Comparison of ENCODE assay signal across 8 cellular contexts in the genomic region with DNA sequence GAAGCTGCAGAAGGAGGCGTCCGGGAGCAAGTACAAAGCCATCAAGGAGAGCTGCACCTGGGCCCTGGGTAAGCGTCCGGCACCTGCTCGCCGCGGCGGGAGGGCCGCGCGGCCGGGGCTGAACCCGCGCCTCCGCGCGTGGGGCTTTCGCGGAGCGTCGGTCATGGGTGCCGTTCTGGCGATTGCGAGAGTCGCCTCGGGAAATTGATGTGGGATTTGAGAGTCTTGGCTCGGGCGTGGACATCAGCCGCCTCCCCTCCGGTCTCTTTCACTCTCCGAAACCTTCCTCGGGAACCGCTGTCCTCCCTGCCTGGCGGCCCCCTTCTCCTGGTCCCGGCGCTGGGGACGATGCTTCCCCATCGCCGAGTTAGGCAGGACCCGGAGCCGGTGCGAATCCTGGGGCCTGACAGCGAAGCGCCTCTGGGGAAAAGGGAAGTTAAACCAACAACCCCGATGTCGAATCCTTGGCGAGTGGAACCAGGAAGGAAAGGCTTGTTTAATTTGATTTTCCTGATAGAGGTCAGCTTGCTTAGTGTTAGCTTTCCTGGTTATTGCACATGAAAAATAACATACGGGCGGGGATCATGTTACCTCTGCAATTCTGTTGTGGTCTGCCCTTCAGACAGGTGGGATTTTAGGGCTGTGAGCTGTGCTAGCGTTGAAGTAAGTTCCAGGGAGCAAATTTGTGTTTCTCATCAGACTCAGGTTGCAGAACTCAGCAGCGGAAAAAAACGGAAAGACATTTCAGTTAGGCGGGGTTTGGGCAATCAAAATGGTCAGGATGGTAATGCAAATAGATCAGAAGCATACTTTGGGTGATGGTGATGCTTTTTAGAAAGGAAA. TPM values are rescaled to one million over a fixed set of nuclear protein-coding genes. Genes with fewer than 3 reads are reported as not detected.
DNase-seq lines count a peak whose midpoint lies in the region; ATAC-seq and TF ChIP-seq lines count a peak whose summit lies in the region.

No MANE protein-coding gene starts in this region.

- H3K9ac ChIP-seq in SK-N-MC (ENCODE audit: insufficient read length) (no peak overlapping the region), mucosa of stomach (ENCODE audit: low read length) (peak overlapping the region; percentile 92)

- H3K27ac ChIP-seq in ACC112 (ENCODE audit: low read depth, low read length) (no peak overlapping the region), SK-N-MC (no peak overlapping the region), uterus (no peak overlapping the region)

- H3K9me3 ChIP-seq in SK-N-MC (ENCODE audit: low read depth, low read length) (no peaks in the 10 kb centered on the region), mucosa of stomach (ENCODE audit: control insufficient read depth, low read length) (no peaks in the 10 kb centered on the region), uterus (no peaks in the 10 kb centered on the region)

- TF ChIP-seq CTCF in epithelial cell of esophagus (IDR thresholded peaks at IDR 0.05; ENCODE audit: insufficient read depth, low read depth, low read length, missing control alignments) (no peak), uterus (IDR thresholded peaks at IDR 0.05) (no peak)

- H3K36me3 ChIP-seq in ACC112 (ENCODE audit: insufficient read depth, low read length) (no peaks in the 10 kb centered on the region), SK-N-MC (ENCODE audit: insufficient read depth, low read length) (no peaks in the 10 kb centered on the region), mucosa of stomach (ENCODE audit: control insufficient read depth, insufficient read depth, low read length) (no peaks in the 10 kb centered on the region), uterus (no peaks in the 10 kb centered on the region)

- no peaks in the 10 kb centered on the region for H3K79me2 ChIP-seq in ACC112 (ENCODE audit: control insufficient read depth, insufficient read depth, low read length, unreplicated experiment)

- ATAC-seq in GM18867 (IDR thresholded peaks at IDR 0.05; ENCODE audit: unreplicated experiment): peak; percentile 32
- peak; percentile 12 for ATAC-seq in HG03432 (IDR thresholded peaks at IDR 0.05; ENCODE audit: unreplicated experiment)

- DNase-seq in SK-N-MC (ENCODE audit: low read depth, low spot score) (no peak), epithelial cell of esophagus (ENCODE audit: low read depth) (peak; percentile 3), uterus (no peak), D341Med (ENCODE audit: low spot score) (no peak)

- H3K27me3 ChIP-seq in ACC112 (ENCODE audit: insufficient read depth, low read length) (peaks cover 83% of the 10 kb centered on the region), mucosa of stomach (ENCODE audit: control insufficient read depth, insufficient read depth, low read length) (peaks cover 5% of the 10 kb centered on the region), uterus (peaks cover 0 to 7% of the 10 kb centered on the region in 2 donors)

- intact Hi-C loops in uterus (cut with DNase I; ENCODE audit: low total_unique reads): no loop called here

- peak overlapping the region; percentile 83 for H2AFZ ChIP-seq in ACC112 (ENCODE audit: low read length, unreplicated experiment)

- H3K4me3 ChIP-seq in ACC112 (ENCODE audit: low read depth, low read length) (peak overlapping the region; percentile 88), SK-N-MC (peak overlapping the region; percentile 81), epithelial cell of esophagus (ENCODE audit: low read length) (peak overlapping the region; percentile 57), mucosa of stomach (ENCODE audit: low read length) (peak overlapping the region; percentile 53), uterus (peak overlapping the region; percentile 20 to 47)

- no peak for TF ChIP-seq POLR2A in uterus (IDR thresholded peaks at IDR 0.05)

- no peaks in the 10 kb centered on the region for H3K4me1 ChIP-seq in ACC112 (ENCODE audit: control insufficient read depth, insufficient read depth, low read length, unreplicated experiment)
- peaks cover 17% of the 10 kb centered on the region for H3K4me1 ChIP-seq in mucosa of stomach (ENCODE audit: control insufficient read depth, insufficient read depth, low read length)
- H3K4me1 ChIP-seq in uterus: no peaks in the 10 kb centered on the region

RNA-seq across cellular contexts. Expression of gene ARFGEF3, which starts 0.6 kb away (rescaled TPM):
- 1 to 10 TPM in 3 of 4 donors, under 1 TPM in 1; 0.88 to 5.8 (median 2.4) TPM for total RNA-seq in uterus

RNA-seq across cellular contexts. Expression of gene PERP, which starts 55.1 kb away (rescaled TPM):
- total RNA-seq in uterus: 10 to 100 TPM in 3 of 4 donors, 1 to 10 TPM in 1; 9.2 to 18.4 (median 14.8) TPM

RNA-seq across cellular contexts. Expression of gene PBOV1, which starts 56.0 kb away (rescaled TPM):
- total RNA-seq in uterus: not detected

Comparison
In these comparisons a context has a peak if more than half of its experiments do, and no peak if none do; other contexts are left out.
1. H3K4me3 ChIP-seq: peak in every context shown above with its lines; median percentile 88 in ACC112; 81 in SK-N-MC; 57 in epithelial cell of esophagus; 53 in mucosa of stomach; 34 in uterus.